ENCODE assay signal across 34 cellular contexts in genomic region chr21:37861561-37861960, GRCh38. TPM values are rescaled to one million over a fixed set of nuclear protein-coding genes. Genes with fewer than 3 reads are reported as not detected.
"Had no signal": no experiment of that assay in that cellular context is flagged by ENCODE, and none has a peak within 500 bp of the region (broad histone marks: within the 10 kb centered on the region; RNA-seq: fewer than 3 reads in every experiment).

No MANE protein-coding gene starts in this region.

- H3K27me3 ChIP-seq: brain microvascular endothelial cell, esophagus squamous epithelium, gastroesophageal sphincter had no signal

- H3K36me3 ChIP-seq: brain microvascular endothelial cell, esophagus squamous epithelium, gastroesophageal sphincter, WERI-Rb-1 had no signal

- H3K27ac Mint-ChIP-seq: activated B cell treated with CpG ODN at 0.5 μM for 24 hours; activated CD8-positive, alpha-beta T cell treated with anti-CD3 and anti-CD28 coated beads for 36 hours; activated naive CD8-positive, alpha-beta T cell; activated T-helper 17 cell treated with anti-CD3 and anti-CD28 coated beads, Interleukin-2, amount 50 U/mL, for 72 hours; effector memory CD8-positive, alpha-beta T cell; T-helper 17 cell; T-helper 2 cell treated with Interferon-gamma antibody and Interleukin-4, amounts not matched to agents 5 μg/mL and 100 μg/mL, for 36 hours had no signal

- H3K4me1 Mint-ChIP-seq: activated T-helper 17 cell treated with anti-CD3 and anti-CD28 coated beads, Interleukin-2, amount 50 U/mL, for 72 hours; central memory CD8-positive, alpha-beta T cell; T-helper 17 cell had no signal

- H3K36me3 Mint-ChIP-seq: activated naive CD8-positive, alpha-beta T cell had no signal

- H3K4me1 ChIP-seq: gastroesophageal sphincter had no signal

- H3K9me3 ChIP-seq: esophagus squamous epithelium had no signal

- DNase-seq: activated B cell treated with CpG ODN at 0.5 μM for 24 hours; activated CD4-positive, alpha-beta T cell treated with anti-CD3 and anti-CD28 coated beads for 48 hours; activated CD4-positive, alpha-beta T cell treated with anti-CD3 and anti-CD28 coated beads, Interleukin-2, amount 50 U/mL, for 1 hour; activated CD4-positive, alpha-beta T cell treated with anti-CD3 and anti-CD28 coated beads, Interleukin-2, amount 50 U/mL, for 48 hours; activated CD8-positive, alpha-beta memory T cell treated with anti-CD3 and anti-CD28 coated beads for 24 hours; activated CD8-positive, alpha-beta T cell treated with anti-CD3 and anti-CD28 coated beads for 36 hours; activated effector memory CD4-positive, alpha-beta T cell treated with Interleukin-2 at 50 U/mL for 16 hours; activated gamma-delta T cell treated with Interleukin-2 at 50 U/mL for 16 hours; activated naive CD4-positive, alpha-beta T cell treated with anti-CD3 and anti-CD28 coated beads, Interleukin-2, amount 50 U/mL, for 16 hours; activated naive CD4-positive, alpha-beta T cell treated with Interleukin-2 at 50 U/mL for 16 hours; activated T-cell treated with anti-CD3 and anti-CD28 coated beads, Interleukin-2, amount 50 U/mL, for 4 hours; amniotic stem cell; anterior cingulate cortex; brain microvascular endothelial cell; dermis blood vessel endothelial cell; effector CD4-positive, alpha-beta T cell; effector memory CD8-positive, alpha-beta T cell; erythroblast; esophagus squamous epithelium; foreskin melanocyte; T-helper 1 cell; T-helper 17 cell; T1000; WERI-Rb-1 had no signal

- H3K9me3 Mint-ChIP-seq: activated B cell treated with CpG ODN at 0.5 μM for 24 hours; activated CD8-positive, alpha-beta T cell treated with anti-CD3 and anti-CD28 coated beads for 36 hours; activated T-cell treated with anti-CD3 and anti-CD28 coated beads, Interleukin-2, amount 50 U/mL, for 4 hours; activated T-helper 17 cell treated with anti-CD3 and anti-CD28 coated beads, Interleukin-2, amount 50 U/mL, for 72 hours; effector memory CD8-positive, alpha-beta T cell; T-helper 2 cell treated with Interferon-gamma antibody and Interleukin-4, amounts not matched to agents 5 μg/mL and 100 μg/mL, for 36 hours had no signal

- H3K4me3 Mint-ChIP-seq: activated B cell treated with CpG ODN at 0.5 μM for 24 hours; activated CD8-positive, alpha-beta T cell treated with anti-CD3 and anti-CD28 coated beads for 36 hours; activated naive CD8-positive, alpha-beta T cell; activated T-cell treated with anti-CD3 and anti-CD28 coated beads, Interleukin-2, amount 50 U/mL, for 4 hours; activated T-helper 17 cell treated with anti-CD3 and anti-CD28 coated beads, Interleukin-2, amount 50 U/mL, for 72 hours; central memory CD8-positive, alpha-beta T cell; effector memory CD8-positive, alpha-beta T cell; T-helper 17 cell; T-helper 2 cell treated with Interferon-gamma antibody and Interleukin-4, amounts not matched to agents 5 μg/mL and 100 μg/mL, for 36 hours had no signal

- ATAC-seq: activated CD4-positive, CD25-positive, alpha-beta regulatory T cell treated with anti-CD3 and anti-CD28 coated beads, Interleukin-2, amount 50 U/mL, for 24 hours; activated CD8-positive, alpha-beta T cell treated with anti-CD3 and anti-CD28 coated beads for 36 hours; activated T-cell treated with anti-CD3 and anti-CD28 coated beads, Interleukin-2, amount 50 U/mL, for 4 hours; activated T-helper 17 cell treated with anti-CD3 and anti-CD28 coated beads, Interleukin-2, amount 50 U/mL, for 72 hours; effector memory CD8-positive, alpha-beta T cell; gastroesophageal sphincter; T-helper 17 cell had no signal

- H3K4me3 ChIP-seq: coronary artery, esophagus squamous epithelium, gastroesophageal sphincter had no signal

- H3K27ac ChIP-seq: brain microvascular endothelial cell, coronary artery, esophagus squamous epithelium, gastroesophageal sphincter had no signal

RNA-seq across cellular contexts. Expression of gene KCNJ6, which starts 54.7 kb away (rescaled TPM):
- total RNA-seq: activated B cell treated with CpG ODN at 0.5 μM for 24 hours; activated CD8-positive, alpha-beta T cell treated with anti-CD3 and anti-CD28 coated beads for 36 hours; activated T-cell treated with anti-CD3 and anti-CD28 coated beads, Interleukin-2, amount 50 U/mL, for 4 hours; activated T-helper 17 cell treated with anti-CD3 and anti-CD28 coated beads, Interleukin-2, amount 50 U/mL, for 72 hours; bronchial epithelial cell; cardiac septum; esophagus squamous epithelium; fibroblast of villous mesenchyme; T-helper 17 cell had no signal
